In genomic region chr20:50313223-50313820, GRCh38 we compare ENCODE assay signal across 9 cellular contexts.
DNase-seq lines count a peak whose midpoint lies in the region; ATAC-seq, FAIRE-seq and TF ChIP-seq lines count a peak whose summit lies in the region.
"Had no signal": no experiment of that assay in that cellular context is flagged by ENCODE, and none has a peak within 500 bp of the region (broad histone marks: within the 10 kb centered on the region; RNA-seq: fewer than 3 reads in every experiment).

No MANE protein-coding gene starts in this region.

- H3K36me3 Mint-ChIP-seq in endothelial cell (ENCODE audit: low read depth, unreplicated experiment), result no peaks in the 10 kb centered on the region
- H3K36me3 Mint-ChIP-seq in activated T-cell treated with anti-CD3 and anti-CD28 coated beads, Interleukin-2, amount 50 U/mL, for 24 hours (ENCODE audit: low read depth), result no peaks in the 10 kb centered on the region

- no peaks in the 10 kb centered on the region for H3K9me3 ChIP-seq in sigmoid colon

- in situ Hi-C loops in SK-MEL-5 (cut with HindIII; ENCODE audit: low pct_unique_long_range_greater_than_20kb, low sequenced_read_pairs), result no loop called here

- peaks cover 1 to 42% (median 40%) of the 10 kb centered on the region in 4 donors for H3K4me1 ChIP-seq in sigmoid colon

- H3K27ac ChIP-seq in sigmoid colon, result peak overlapping the region; percentile 82 to 98 (median 92)

- H3K4me3 ChIP-seq in fibroblast of mammary gland (ENCODE audit: control insufficient read depth, low read depth, low read length), result no peak overlapping the region
- H3K4me3 ChIP-seq in sigmoid colon, result no peak overlapping the region

- peaks cover 11% of the 10 kb centered on the region for H3K27me3 Mint-ChIP-seq in endothelial cell (ENCODE audit: unreplicated experiment)
- peaks cover 25% of the 10 kb centered on the region for H3K27me3 Mint-ChIP-seq in activated T-cell treated with anti-CD3 and anti-CD28 coated beads, Interleukin-2, amount 50 U/mL, for 24 hours

- TF ChIP-seq EP300 in sigmoid colon (IDR thresholded peaks at IDR 0.05), result no peak

- no peak for TF ChIP-seq CTCF in fibroblast of mammary gland (conservative IDR thresholded peaks at IDR 0.05; ENCODE audit: control insufficient read depth, insufficient read depth, low read depth, low read length)
- TF ChIP-seq CTCF in sigmoid colon (IDR thresholded peaks at IDR 0.05), result no peak
- TF ChIP-seq CTCF in endothelial cell (IDR thresholded peaks at IDR 0.05; ENCODE audit: unreplicated experiment), result no peak

- TF ChIP-seq POLR2A in H54 (IDR thresholded peaks at IDR 0.05; ENCODE audit: low read depth, low read length), result no peak
- TF ChIP-seq POLR2A in sigmoid colon (IDR thresholded peaks at IDR 0.05), result no peak

- H3K27me3 ChIP-seq in sigmoid colon, result no peaks in the 10 kb centered on the region

- DNase-seq in H54 (ENCODE audit: insufficient read length, low spot score) (peak; percentile 64), SK-MEL-5 (ENCODE audit: low read depth, low spot score) (peak; percentile 36), fibroblast of mammary gland (ENCODE audit: low read depth) (peak; percentile 66), sigmoid colon (no peak), endothelial cell (ENCODE audit: low spot score) (no peak)
- no peak for DNase-seq in activated effector memory CD4-positive, alpha-beta T cell treated with anti-CD3 and anti-CD28 coated beads, Interleukin-2, amount 50 U/mL, for 16 hours
- DNase-seq in activated T-cell treated with anti-CD3 and anti-CD28 coated beads, Interleukin-2, amount 50 U/mL, for 24 hours, result no peak

- intact Hi-C loops in sigmoid colon (cut with DNase I), result no loop called here

- H3K4me1 Mint-ChIP-seq in endothelial cell (ENCODE audit: unreplicated experiment), result peaks cover 7% of the 10 kb centered on the region
- H3K4me1 Mint-ChIP-seq in activated T-cell treated with anti-CD3 and anti-CD28 coated beads, Interleukin-2, amount 50 U/mL, for 24 hours (ENCODE audit: low read depth), result peaks cover 2% of the 10 kb centered on the region

- no peak for ATAC-seq in GM18861 (IDR thresholded peaks at IDR 0.05; ENCODE audit: unreplicated experiment)
- ATAC-seq: activated CD4-positive, CD25-positive, alpha-beta regulatory T cell treated with anti-CD3 and anti-CD28 coated beads, Interleukin-2, amount 50 U/mL, for 24 hours had no signal

- no peak overlapping the region for H3K4me3 Mint-ChIP-seq in endothelial cell (ENCODE audit: unreplicated experiment)
- no peak overlapping the region for H3K4me3 Mint-ChIP-seq in activated T-cell treated with anti-CD3 and anti-CD28 coated beads, Interleukin-2, amount 50 U/mL, for 24 hours

- no peak overlapping the region for H3K27ac Mint-ChIP-seq in endothelial cell (ENCODE audit: unreplicated experiment)
- no peak overlapping the region for H3K27ac Mint-ChIP-seq in activated T-cell treated with anti-CD3 and anti-CD28 coated beads, Interleukin-2, amount 50 U/mL, for 24 hours

- 89 to 90% methylated on average over 6 of the region's 6 CpGs for WGBS in sigmoid colon, 2 donors

- H3K9me3 Mint-ChIP-seq in endothelial cell (ENCODE audit: unreplicated experiment), result no peaks in the 10 kb centered on the region
- H3K9me3 Mint-ChIP-seq in activated T-cell treated with anti-CD3 and anti-CD28 coated beads, Interleukin-2, amount 50 U/mL, for 24 hours, result no peaks in the 10 kb centered on the region

- FAIRE-seq in H54 (lab: Jason Lieb, UNC), result no peak

- no peaks in the 10 kb centered on the region for H3K36me3 ChIP-seq in sigmoid colon

Comparison
In these comparisons a context has a peak if more than half of its experiments do, and no peak if none do; other contexts are left out.
1. DNase-seq: peak in H54 (single experiment), SK-MEL-5 (single experiment) and fibroblast of mammary gland (single experiment); none in sigmoid colon (single experiment), activated effector memory CD4-positive, alpha-beta T cell treated with anti-CD3 and anti-CD28 coated beads, Interleukin-2, amount 50 U/mL, for 16 hours (single experiment), endothelial cell (single experiment) and activated T-cell treated with anti-CD3 and anti-CD28 coated beads, Interleukin-2, amount 50 U/mL, for 24 hours (single experiment).